8 cellular contexts compared by ENCODE assay signal in genomic region chr19:1132625-1133383, GRCh38. TPM values are rescaled to one million over a fixed set of nuclear protein-coding genes. Genes with fewer than 3 reads are reported as not detected.
DNase-seq lines count a peak whose midpoint lies in the region; FAIRE-seq and TF ChIP-seq lines count a peak whose summit lies in the region.

No MANE protein-coding gene starts in this region.

- H4K8ac ChIP-seq in H1 (ENCODE audit: extremely low read depth, insufficient read depth, low read length), result peak overlapping the region; percentile 79

- H3K27me3 Mint-ChIP-seq in activated naive CD4-positive, alpha-beta T cell treated with anti-CD3 and anti-CD28 coated beads for 36 hours (ENCODE audit: low read depth), result no peaks in the 10 kb centered on the region

- H3K9me3 Mint-ChIP-seq in activated naive CD4-positive, alpha-beta T cell treated with anti-CD3 and anti-CD28 coated beads for 36 hours, result no peaks in the 10 kb centered on the region

- no peak overlapping the region for H2BK12ac ChIP-seq in H1 (ENCODE audit: low read depth, low read length)

- no peak overlapping the region for H2BK15ac ChIP-seq in H1 (ENCODE audit: low read length)

- no peaks in the 10 kb centered on the region; a peak in 1 of 4 replicates for H3K79me2 ChIP-seq in H1 (ENCODE audit: control insufficient read depth in 1 of 2, insufficient read depth in 2 of 2, low read length in 2 of 2)

- no peak overlapping the region for H4K5ac ChIP-seq in H1 (ENCODE audit: insufficient read length, low read depth, low read length)

- no peak overlapping the region for H3K18ac ChIP-seq in H1 (ENCODE audit: extremely low read depth, low read length)

- H2BK5ac ChIP-seq in H1 (ENCODE audit: low read depth, low read length), result peak overlapping the region; percentile 75; the same call in 1 of the 2 replicates

- peaks cover 14% of the 10 kb centered on the region for H3K79me1 ChIP-seq in H1 (ENCODE audit: low read depth, low read length)

- H3K27me3 ChIP-seq in H1 (replicated peaks in 1 of 4; ENCODE audit: control insufficient read depth in 3 of 4, extremely low read depth in 1 of 4, insufficient read depth in 3 of 4, low read length in 3 of 4) (no peaks in the 10 kb centered on the region), ovary (no peaks in the 10 kb centered on the region)

- TF ChIP-seq CTCF in H1 (IDR thresholded peaks at IDR 0.05; ENCODE audit: control extremely low read depth in 1 of 3, insufficient read depth in 1 of 3, low read depth in 1 of 3, low read length in 3 of 3), result no peak
- TF ChIP-seq CTCF in ovary (IDR thresholded peaks at IDR 0.05), result no peak

- H3K4me2 ChIP-seq in H1 (ENCODE audit: insufficient read depth in 1 of 2, low read depth in 2 of 2, low read length in 2 of 2), result peak overlapping the region; percentile 52 to 67

- H3K23ac ChIP-seq in H1 (ENCODE audit: insufficient read length), result no peak overlapping the region

- TF ChIP-seq POLR2A in H1 (IDR thresholded peaks at IDR 0.05; ENCODE audit: control extremely low read depth in 1 of 2, low read depth in 2 of 2, low read length in 2 of 2) (no peak), ovary (IDR thresholded peaks at IDR 0.05) (no peak)

- no peaks in the 10 kb centered on the region for H3K9me3 ChIP-seq in H1 (ENCODE audit: insufficient read depth in 2 of 2, low read depth in 1 of 2, low read length in 1 of 2)
- H3K9me3 ChIP-seq in ovary, result no peaks in the 10 kb centered on the region

- no peak for FAIRE-seq in H1 (lab: Jason Lieb, UNC)

- 84% methylated on average over 21 of the region's 46 CpGs; no CpG with 5 or more reads in 1 of the 2 experiments for WGBS in H1 (ENCODE audit: extremely low coverage in 1 of 2, insufficient coverage in 1 of 2, insufficient read length in 1 of 2, insufficient replicate concordance in 2 of 2, low coverage in 1 of 2, low lambda C conversion rate in 2 of 2, missing lambda C conversion rate in 1 of 2), 2 experiments
- 24 to 36% (median 29%) methylated on average over 36 to 46 of the region's 46 CpGs for WGBS in ovary, 3 donors

- no peak for TF ChIP-seq RAD21 in H1 (IDR thresholded peaks at IDR 0.05 in 1 of 2, conservative IDR thresholded peaks at IDR 0.05 in 1 of 2; ENCODE audit: low read depth in 2 of 2, low read length in 2 of 2)

- H3K9ac ChIP-seq in H1 (replicated peaks in 1 of 4; ENCODE audit: extremely low read depth in 1 of 4, low read depth in 3 of 4, low read length in 3 of 4), result no peak overlapping the region

- H3K23me2 ChIP-seq in H1 (ENCODE audit: low read depth, low read length), result peaks cover 4% of the 10 kb centered on the region; the same call in 1 of the 2 replicates

- CTCF ChIA-PET in activated naive CD4-positive, alpha-beta T cell treated with anti-CD3 and anti-CD28 coated beads for 36 hours (lab: Charles Lee), result interaction anchor here (0.6 to 1.7 kb wide), 3 partner anchors 20 to 112 kb away, joined by 3 to 4 read pairs (median 4); no protein-coding TSS in a partner anchor
- CTCF ChIA-PET in H1 (lab: Charles Lee; ENCODE audit: partially characterized antibody), result interaction anchor here (0.6 to 4.5 kb wide), 7 partner anchors 9 to 91 kb away, joined by 3 to 24 read pairs (median 7); no protein-coding TSS in a partner anchor

- H2BK120ac ChIP-seq in H1 (replicated peaks; ENCODE audit: low read depth, low read length), result no peak overlapping the region

- H3K27ac ChIP-seq in H1 (ENCODE audit: low read depth, low read length), result no peak overlapping the region
- H3K27ac ChIP-seq in ovary, result peak overlapping the region; percentile 79 to 83

- DNase-seq in activated naive CD4-positive, alpha-beta T cell treated with anti-CD3 and anti-CD28 coated beads for 36 hours, result peak; percentile 58
- no peak for DNase-seq in activated naive CD4-positive, alpha-beta T cell treated with anti-CD3 and anti-CD28 coated beads, Interleukin-2, amount 50 U/mL, for 16 hours
- DNase-seq in H1 (ENCODE audit: low read depth in 1 of 2, low spot score in 2 of 2), result no peak
- peak in 3 of 5 donors; percentile 54 to 69 (median 57) for DNase-seq in ovary
- DNase-seq in DMS 273 (lab: John Stamatoyannopoulos, UW; ENCODE audit: unreplicated experiment), result no peak
- DNase-seq in UCSD-AML1 (lab: John Stamatoyannopoulos, UW; ENCODE audit: unreplicated experiment), result no peak
- DNase-seq in hypothalamus (lab: John Stamatoyannopoulos, UW), result no peak

- intact Hi-C loops in activated naive CD4-positive, alpha-beta T cell treated with anti-CD3 and anti-CD28 coated beads for 36 hours (cut with micrococcal nuclease), result loop anchor here (1.0 to 2.0 kb wide), 7 partner anchors 31 to 336 kb away; partner anchors contain the start of genes ARHGAP45, PTBP1, RNU6-2 and SBNO2
- intact Hi-C loops in ovary (cut with DNase I), result loop anchor here in 1 of 4 donors (5.0 kb wide), 1 partner anchor 34 kb away; no protein-coding TSS in a partner anchor

- H3K4ac ChIP-seq in H1 (replicated peaks; ENCODE audit: insufficient read length, low read depth, low read length), result no peak overlapping the region

- peak overlapping the region; percentile 95 for H3K4me3 Mint-ChIP-seq in activated naive CD4-positive, alpha-beta T cell treated with anti-CD3 and anti-CD28 coated beads for 36 hours

- H3K36me3 Mint-ChIP-seq in activated naive CD4-positive, alpha-beta T cell treated with anti-CD3 and anti-CD28 coated beads for 36 hours (ENCODE audit: low read depth), result peaks cover 19% of the 10 kb centered on the region

- no peak overlapping the region for H2BK20ac ChIP-seq in H1 (ENCODE audit: low read length)

- H3K4me1 Mint-ChIP-seq in activated naive CD4-positive, alpha-beta T cell treated with anti-CD3 and anti-CD28 coated beads for 36 hours (ENCODE audit: low read depth), result peaks cover 44% of the 10 kb centered on the region

- H4K20me1 ChIP-seq in H1 (replicated peaks in 1 of 2; ENCODE audit: control insufficient read depth in 1 of 2, insufficient read depth in 2 of 2, low read length in 2 of 2), result peaks cover 4 to 11% of the 10 kb centered on the region in 2 experiments

- no peak overlapping the region for H2AK5ac ChIP-seq in H1 (ENCODE audit: low read depth, low read length)

- H4K91ac ChIP-seq in H1 (replicated peaks; ENCODE audit: insufficient read length, low read length), result peak overlapping the region; percentile 65

- H3K56ac ChIP-seq in H1 (replicated peaks; ENCODE audit: insufficient read length, low read depth, low read length), result no peak overlapping the region

- H3K4me3 ChIP-seq in H1 (ENCODE audit: extremely low read depth in 1 of 4, insufficient read depth in 2 of 4, low read depth in 3 of 4, low read length in 4 of 4), result peak overlapping the region in 1 of 4 experiments; percentile 52; a peak in 3 of 8 replicates
- peak overlapping the region; percentile 67 for H3K4me3 ChIP-seq in ovary

- no peak overlapping the region for H3K14ac ChIP-seq in H1 (ENCODE audit: insufficient read length)

- H2AFZ ChIP-seq in H1 (ENCODE audit: low read length), result no peak overlapping the region

- no peak for TF ChIP-seq EP300 in H1 (IDR thresholded peaks at IDR 0.05; ENCODE audit: borderline replicate concordance in 1 of 2, low read depth in 2 of 2, low read length in 2 of 2)
- no peak for TF ChIP-seq EP300 in ovary (IDR thresholded peaks at IDR 0.05)

- H3K36me3 ChIP-seq in H1 (ENCODE audit: control insufficient read depth in 2 of 4, insufficient read depth in 4 of 4, low read length in 3 of 4), result no peaks in the 10 kb centered on the region
- H3K36me3 ChIP-seq in ovary, result no peaks in the 10 kb centered on the region

- H3K4me1 ChIP-seq in H1 (replicated peaks in 1 of 4; ENCODE audit: control insufficient read depth in 3 of 4, insufficient read depth in 4 of 4, low read length in 3 of 4), result peaks cover 0 to 16% (median 7%) of the 10 kb centered on the region in 4 experiments; a peak in 6 of 7 replicates
- H3K4me1 ChIP-seq in ovary (ENCODE audit: insufficient read depth), result peaks cover 22% of the 10 kb centered on the region

- peak overlapping the region; percentile 97 for H3K27ac Mint-ChIP-seq in activated naive CD4-positive, alpha-beta T cell treated with anti-CD3 and anti-CD28 coated beads for 36 hours

- POLR2A ChIA-PET in H1 (lab: Charles Lee; ENCODE audit: partially characterized antibody), result interaction anchor here (0.7 to 1.1 kb wide), 3 partner anchors 28 to 34 kb away, joined by 3 read pairs; no protein-coding TSS in a partner anchor

RNA-seq across cellular contexts. Expression of gene GPX4, which starts 29.0 kb away (rescaled TPM):
- total RNA-seq in activated naive CD4-positive, alpha-beta T cell treated with anti-CD3 and anti-CD28 coated beads for 36 hours, result 100 to 1,000 TPM; 244 to 253 TPM
- polyA plus RNA-seq in PFSK-1 (2012; ENCODE audit: insufficient read length, low read depth), result 1,125 TPM
- total RNA-seq in H1 (2021; fragmentation: NEBNext Ultra II Directional; extraction: Animal tissue kit (Norgen Biotek cat#: 25700)), result 342 and 355 TPM in 2 replicates
- polyA plus RNA-seq in H1 (2011; rRNA removed) (693 and 947 TPM in 2 replicates), ovary (100 to 1,000 TPM; 239 to 450 TPM)
- polyA plus RNA-seq in H1 (2011; cell fraction: cytosol; rRNA removed), result 779 TPM
- 730 TPM for polyA plus RNA-seq in H1 (2011; cell fraction: nucleus; rRNA removed)
- polyA plus RNA-seq in H1 (2012, experiment 1 of 2), result 475 to 711 TPM (median 640 TPM) in 4 replicates
- 958 TPM for polyA plus RNA-seq in H1 (2012, experiment 2 of 2)
- 575 TPM for polyA plus RNA-seq in H1 (2013, experiment 1 of 2)
- 562 TPM for polyA plus RNA-seq in H1 (2013, experiment 2 of 2)
- polyA minus RNA-seq in H1 (2011; rRNA and poly(A)+ RNA removed), result 186 and 191 TPM in 2 replicates
- 297 TPM for polyA minus RNA-seq in H1 (2011; cell fraction: cytosol; rRNA and poly(A)+ RNA removed)
- 155 TPM for polyA minus RNA-seq in H1 (2011; cell fraction: nucleus; rRNA and poly(A)+ RNA removed)
- total RNA-seq in ovary, result 100 to 1,000 TPM; 189 to 309 (median 247) TPM

RNA-seq across cellular contexts. Expression of gene POLR2E, which starts 37.6 kb away (rescaled TPM):
- 100 to 1,000 TPM; 238 to 258 TPM for total RNA-seq in activated naive CD4-positive, alpha-beta T cell treated with anti-CD3 and anti-CD28 coated beads for 36 hours
- polyA plus RNA-seq in PFSK-1 (2012; ENCODE audit: insufficient read length, low read depth), result 531 TPM
- 274 and 281 TPM in 2 replicates for total RNA-seq in H1 (2021; fragmentation: NEBNext Ultra II Directional; extraction: Animal tissue kit (Norgen Biotek cat#: 25700))
- polyA plus RNA-seq in H1 (2011; rRNA removed) (381 and 483 TPM in 2 replicates), ovary (100 to 1,000 TPM in 1 of 2 donors, 10 to 100 TPM in 1; 11.1 to 119 TPM)
- polyA plus RNA-seq in H1 (2011; cell fraction: cytosol; rRNA removed), result 378 TPM
- 283 TPM for polyA plus RNA-seq in H1 (2011; cell fraction: nucleus; rRNA removed)
- 286 to 416 TPM (median 379 TPM) in 4 replicates for polyA plus RNA-seq in H1 (2012, experiment 1 of 2)
- polyA plus RNA-seq in H1 (2012, experiment 2 of 2), result 296 TPM
- polyA plus RNA-seq in H1 (2013, experiment 1 of 2), result 195 TPM
- polyA plus RNA-seq in H1 (2013, experiment 2 of 2), result 204 TPM
- 110 and 140 TPM in 2 replicates for polyA minus RNA-seq in H1 (2011; rRNA and poly(A)+ RNA removed)
- polyA minus RNA-seq in H1 (2011; cell fraction: cytosol; rRNA and poly(A)+ RNA removed), result 128 TPM
- 125 TPM for polyA minus RNA-seq in H1 (2011; cell fraction: nucleus; rRNA and poly(A)+ RNA removed)
- 100 to 1,000 TPM in 5 of 7 donors, 10 to 100 TPM in 2; 88.2 to 157 (median 140) TPM for total RNA-seq in ovary

RNA-seq across cellular contexts. Expression of gene SBNO2, which starts 41.3 kb away (rescaled TPM):
- 100 to 1,000 TPM; 112 to 117 TPM for total RNA-seq in activated naive CD4-positive, alpha-beta T cell treated with anti-CD3 and anti-CD28 coated beads for 36 hours
- 60.9 TPM for polyA plus RNA-seq in PFSK-1 (2012; ENCODE audit: insufficient read length, low read depth)
- total RNA-seq in H1 (2021; fragmentation: NEBNext Ultra II Directional; extraction: Animal tissue kit (Norgen Biotek cat#: 25700)), result 31.4 and 37.4 TPM in 2 replicates
- polyA plus RNA-seq in H1 (2011; rRNA removed), result 12.2 and 21.3 TPM in 2 replicates
- polyA plus RNA-seq in H1 (2011; cell fraction: cytosol; rRNA removed), result 12.8 TPM
- 67.3 TPM for polyA plus RNA-seq in H1 (2011; cell fraction: nucleus; rRNA removed)
- polyA plus RNA-seq in H1 (2012, experiment 1 of 2), result 21.4 to 33.6 TPM (median 24.5 TPM) in 4 replicates
- polyA plus RNA-seq in H1 (2012, experiment 2 of 2), result 13.6 TPM
- 16.0 TPM for polyA plus RNA-seq in H1 (2013, experiment 1 of 2)
- polyA plus RNA-seq in H1 (2013, experiment 2 of 2), result 14.4 TPM
- 10.0 and 10.6 TPM in 2 replicates for polyA minus RNA-seq in H1 (2011; rRNA and poly(A)+ RNA removed)
- polyA minus RNA-seq in H1 (2011; cell fraction: cytosol; rRNA and poly(A)+ RNA removed), result 23.1 TPM
- polyA minus RNA-seq in H1 (2011; cell fraction: nucleus; rRNA and poly(A)+ RNA removed), result 23.4 TPM
- 10 to 100 TPM; 20.7 to 92.6 (median 62.4) TPM for total RNA-seq in ovary
- 10 to 100 TPM in 1 of 2 donors, 1 to 10 TPM in 1; 6.1 to 36.7 TPM for polyA plus RNA-seq in ovary

Comparison
In these comparisons a context has a peak if more than half of its experiments do, and no peak if none do; other contexts are left out.
1. DNase-seq: peak in activated naive CD4-positive, alpha-beta T cell treated with anti-CD3 and anti-CD28 coated beads for 36 hours (single experiment) and ovary (3 of 5); none in activated naive CD4-positive, alpha-beta T cell treated with anti-CD3 and anti-CD28 coated beads, Interleukin-2, amount 50 U/mL, for 16 hours (single experiment), H1 (0 of 2), DMS 273 (single experiment), UCSD-AML1 (single experiment) and hypothalamus (0 of 51).